In the genomic region with DNA sequence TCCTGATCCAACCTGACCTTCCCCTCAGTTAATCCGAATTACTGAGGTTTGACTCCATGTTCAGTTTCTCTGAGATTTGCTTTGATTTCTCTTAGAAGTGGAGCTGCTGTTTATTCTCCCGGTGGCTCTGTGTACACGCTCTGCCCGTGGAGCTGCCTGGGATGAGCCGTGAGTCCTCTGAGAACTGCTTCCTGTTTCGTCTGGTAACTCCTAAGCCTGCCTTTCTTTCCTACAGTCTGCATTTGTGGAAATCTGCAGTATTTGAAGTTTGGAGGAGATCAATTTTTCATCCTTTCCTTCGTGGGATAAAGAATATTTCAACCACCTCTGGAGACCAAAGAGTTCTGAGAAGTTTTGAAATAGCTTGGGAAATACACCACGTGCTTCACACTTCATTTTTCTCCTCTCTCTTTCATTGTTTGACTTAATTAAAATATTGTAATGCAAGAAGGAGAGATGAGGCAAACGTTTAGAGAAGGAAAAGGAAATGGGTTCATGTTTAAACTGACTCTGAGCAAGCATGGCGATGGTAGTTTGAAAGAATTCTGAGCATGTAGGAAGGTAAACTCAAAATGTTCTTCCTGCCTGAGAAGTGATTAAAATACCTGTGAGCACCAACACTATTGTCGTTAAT, we compare ENCODE assay signal across 1 cellular context.
A peak's percentile ranks its signal among the peaks of the same experiment; 100 is the strongest.
TF ChIP-seq lines count a peak whose summit lies in the region.

No MANE protein-coding gene starts in this region.

TF ChIP-seq in HepG2, 621 proteins besides CTCF, POLR2A, EP300 and RAD21 (continued from another document and continues in another):
- TF ChIP-seq, protein P1, sequence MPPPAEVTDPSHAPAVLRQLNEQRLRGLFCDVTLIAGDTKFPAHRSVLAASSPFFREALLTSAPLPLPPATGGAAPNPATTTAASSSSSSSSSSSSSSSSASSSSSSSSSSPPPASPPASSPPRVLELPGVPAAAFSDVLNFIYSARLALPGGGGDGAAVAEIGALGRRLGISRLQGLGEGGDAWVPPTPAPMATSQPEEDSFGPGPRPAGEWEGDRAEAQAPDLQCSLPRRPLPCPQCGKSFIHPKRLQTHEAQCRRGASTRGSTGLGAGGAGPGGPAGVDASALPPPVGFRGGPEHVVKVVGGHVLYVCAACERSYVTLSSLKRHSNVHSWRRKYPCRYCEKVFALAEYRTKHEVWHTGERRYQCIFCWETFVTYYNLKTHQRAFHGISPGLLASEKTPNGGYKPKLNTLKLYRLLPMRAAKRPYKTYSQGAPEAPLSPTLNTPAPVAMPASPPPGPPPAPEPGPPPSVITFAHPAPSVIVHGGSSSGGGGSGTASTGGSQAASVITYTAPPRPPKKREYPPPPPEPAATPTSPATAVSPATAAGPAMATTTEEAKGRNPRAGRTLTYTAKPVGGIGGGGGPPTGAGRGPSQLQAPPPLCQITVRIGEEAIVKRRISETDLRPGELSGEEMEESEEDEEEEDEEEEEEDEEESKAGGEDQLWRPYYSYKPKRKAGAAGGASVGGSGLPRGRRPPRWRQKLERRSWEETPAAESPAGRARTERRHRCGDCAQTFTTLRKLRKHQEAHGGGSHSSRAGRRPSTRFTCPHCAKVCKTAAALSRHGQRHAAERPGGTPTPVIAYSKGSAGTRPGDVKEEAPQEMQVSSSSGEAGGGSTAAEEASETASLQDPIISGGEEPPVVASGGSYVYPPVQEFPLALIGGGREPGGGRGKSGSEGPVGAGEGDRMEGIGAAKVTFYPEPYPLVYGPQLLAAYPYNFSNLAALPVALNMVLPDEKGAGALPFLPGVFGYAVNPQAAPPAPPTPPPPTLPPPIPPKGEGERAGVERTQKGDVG (CRISPR knock-in tag; IDR thresholded peaks at IDR 0.05; ENCODE audit: borderline replicate concordance): no peak
- TF ChIP-seq, protein P2, sequence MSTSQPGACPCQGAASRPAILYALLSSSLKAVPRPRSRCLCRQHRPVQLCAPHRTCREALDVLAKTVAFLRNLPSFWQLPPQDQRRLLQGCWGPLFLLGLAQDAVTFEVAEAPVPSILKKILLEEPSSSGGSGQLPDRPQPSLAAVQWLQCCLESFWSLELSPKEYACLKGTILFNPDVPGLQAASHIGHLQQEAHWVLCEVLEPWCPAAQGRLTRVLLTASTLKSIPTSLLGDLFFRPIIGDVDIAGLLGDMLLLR (CRISPR knock-in tag; IDR thresholded peaks at IDR 0.05): no peak
- TF ChIP-seq NFYC (CRISPR knock-in tag; IDR thresholded peaks at IDR 0.05): no peak
- no peak for TF ChIP-seq ERF (CRISPR knock-in tag; IDR thresholded peaks at IDR 0.05)
- TF ChIP-seq RFX5 (IDR thresholded peaks at IDR 0.05; ENCODE audit: low read depth, low read length): no peak
- TF ChIP-seq SOX6 (IDR thresholded peaks at IDR 0.05): no peak
- no peak; the same call in 1 of the 2 replicates for TF ChIP-seq SOX6 (CRISPR knock-in tag; IDR thresholded peaks at IDR 0.05)
- TF ChIP-seq NFE2L2 (IDR thresholded peaks at IDR 0.05; ENCODE audit: low read length): no peak
- no peak for TF ChIP-seq EEA1 (CRISPR knock-in tag; IDR thresholded peaks at IDR 0.05; ENCODE audit: borderline replicate concordance)
- no peak for TF ChIP-seq FOXA1 (IDR thresholded peaks at IDR 0.05)
- peak; percentile 66 for TF ChIP-seq FOXA1 (CRISPR knock-in tag; IDR thresholded peaks at IDR 0.05)
- no peak for TF ChIP-seq ZNF451 (CRISPR knock-in tag; IDR thresholded peaks at IDR 0.05)
- TF ChIP-seq, protein P3, sequence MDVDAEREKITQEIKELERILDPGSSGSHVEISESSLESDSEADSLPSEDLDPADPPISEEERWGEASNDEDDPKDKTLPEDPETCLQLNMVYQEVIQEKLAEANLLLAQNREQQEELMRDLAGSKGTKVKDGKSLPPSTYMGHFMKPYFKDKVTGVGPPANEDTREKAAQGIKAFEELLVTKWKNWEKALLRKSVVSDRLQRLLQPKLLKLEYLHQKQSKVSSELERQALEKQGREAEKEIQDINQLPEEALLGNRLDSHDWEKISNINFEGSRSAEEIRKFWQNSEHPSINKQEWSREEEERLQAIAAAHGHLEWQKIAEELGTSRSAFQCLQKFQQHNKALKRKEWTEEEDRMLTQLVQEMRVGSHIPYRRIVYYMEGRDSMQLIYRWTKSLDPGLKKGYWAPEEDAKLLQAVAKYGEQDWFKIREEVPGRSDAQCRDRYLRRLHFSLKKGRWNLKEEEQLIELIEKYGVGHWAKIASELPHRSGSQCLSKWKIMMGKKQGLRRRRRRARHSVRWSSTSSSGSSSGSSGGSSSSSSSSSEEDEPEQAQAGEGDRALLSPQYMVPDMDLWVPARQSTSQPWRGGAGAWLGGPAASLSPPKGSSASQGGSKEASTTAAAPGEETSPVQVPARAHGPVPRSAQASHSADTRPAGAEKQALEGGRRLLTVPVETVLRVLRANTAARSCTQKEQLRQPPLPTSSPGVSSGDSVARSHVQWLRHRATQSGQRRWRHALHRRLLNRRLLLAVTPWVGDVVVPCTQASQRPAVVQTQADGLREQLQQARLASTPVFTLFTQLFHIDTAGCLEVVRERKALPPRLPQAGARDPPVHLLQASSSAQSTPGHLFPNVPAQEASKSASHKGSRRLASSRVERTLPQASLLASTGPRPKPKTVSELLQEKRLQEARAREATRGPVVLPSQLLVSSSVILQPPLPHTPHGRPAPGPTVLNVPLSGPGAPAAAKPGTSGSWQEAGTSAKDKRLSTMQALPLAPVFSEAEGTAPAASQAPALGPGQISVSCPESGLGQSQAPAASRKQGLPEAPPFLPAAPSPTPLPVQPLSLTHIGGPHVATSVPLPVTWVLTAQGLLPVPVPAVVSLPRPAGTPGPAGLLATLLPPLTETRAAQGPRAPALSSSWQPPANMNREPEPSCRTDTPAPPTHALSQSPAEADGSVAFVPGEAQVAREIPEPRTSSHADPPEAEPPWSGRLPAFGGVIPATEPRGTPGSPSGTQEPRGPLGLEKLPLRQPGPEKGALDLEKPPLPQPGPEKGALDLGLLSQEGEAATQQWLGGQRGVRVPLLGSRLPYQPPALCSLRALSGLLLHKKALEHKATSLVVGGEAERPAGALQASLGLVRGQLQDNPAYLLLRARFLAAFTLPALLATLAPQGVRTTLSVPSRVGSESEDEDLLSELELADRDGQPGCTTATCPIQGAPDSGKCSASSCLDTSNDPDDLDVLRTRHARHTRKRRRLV (CRISPR knock-in tag; IDR thresholded peaks at IDR 0.05): no peak
- no peak for TF ChIP-seq NFYB (CRISPR knock-in tag; IDR thresholded peaks at IDR 0.05)
- TF ChIP-seq, protein P4, sequence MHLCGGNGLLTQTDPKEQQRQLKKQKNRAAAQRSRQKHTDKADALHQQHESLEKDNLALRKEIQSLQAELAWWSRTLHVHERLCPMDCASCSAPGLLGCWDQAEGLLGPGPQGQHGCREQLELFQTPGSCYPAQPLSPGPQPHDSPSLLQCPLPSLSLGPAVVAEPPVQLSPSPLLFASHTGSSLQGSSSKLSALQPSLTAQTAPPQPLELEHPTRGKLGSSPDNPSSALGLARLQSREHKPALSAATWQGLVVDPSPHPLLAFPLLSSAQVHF (CRISPR knock-in tag; IDR thresholded peaks at IDR 0.05): no peak
- no peak for TF ChIP-seq KDM6A (CRISPR knock-in tag; IDR thresholded peaks at IDR 0.05; ENCODE audit: low read depth)
- no peak for TF ChIP-seq PHF5A (CRISPR knock-in tag; IDR thresholded peaks at IDR 0.05; ENCODE audit: low read depth, unreplicated experiment)
- no peak for TF ChIP-seq ZNF296 (CRISPR knock-in tag; conservative IDR thresholded peaks at IDR 0.05)
- no peak for TF ChIP-seq SATB2 (CRISPR knock-in tag; IDR thresholded peaks at IDR 0.05)
- TF ChIP-seq ZNF292 (CRISPR knock-in tag; IDR thresholded peaks at IDR 0.05; ENCODE audit: borderline replicate concordance, low read depth): peak; percentile 41; the same call in 1 of the 2 replicates
- TF ChIP-seq, protein P5, sequence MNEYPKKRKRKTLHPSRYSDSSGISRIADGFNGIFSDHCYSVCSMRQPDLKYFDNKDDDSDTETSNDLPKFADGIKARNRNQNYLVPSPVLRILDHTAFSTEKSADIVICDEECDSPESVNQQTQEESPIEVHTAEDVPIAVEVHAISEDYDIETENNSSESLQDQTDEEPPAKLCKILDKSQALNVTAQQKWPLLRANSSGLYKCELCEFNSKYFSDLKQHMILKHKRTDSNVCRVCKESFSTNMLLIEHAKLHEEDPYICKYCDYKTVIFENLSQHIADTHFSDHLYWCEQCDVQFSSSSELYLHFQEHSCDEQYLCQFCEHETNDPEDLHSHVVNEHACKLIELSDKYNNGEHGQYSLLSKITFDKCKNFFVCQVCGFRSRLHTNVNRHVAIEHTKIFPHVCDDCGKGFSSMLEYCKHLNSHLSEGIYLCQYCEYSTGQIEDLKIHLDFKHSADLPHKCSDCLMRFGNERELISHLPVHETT (CRISPR knock-in tag; conservative IDR thresholded peaks at IDR 0.05): no peak
- TF ChIP-seq NFKB2 (CRISPR knock-in tag; IDR thresholded peaks at IDR 0.05; ENCODE audit: borderline replicate concordance): no peak
- no peak for TF ChIP-seq ZNF772 (CRISPR knock-in tag; IDR thresholded peaks at IDR 0.05)
- no peak for TF ChIP-seq TCF7L2 (IDR thresholded peaks at IDR 0.05; ENCODE audit: low read depth, low read length)
- TF ChIP-seq EZH2 (conservative IDR thresholded peaks at IDR 0.05; ENCODE audit: low read depth, low read length): no peak
- no peak for TF ChIP-seq ELF4 (CRISPR knock-in tag; IDR thresholded peaks at IDR 0.05; ENCODE audit: borderline replicate concordance)
- TF ChIP-seq, protein P6, sequence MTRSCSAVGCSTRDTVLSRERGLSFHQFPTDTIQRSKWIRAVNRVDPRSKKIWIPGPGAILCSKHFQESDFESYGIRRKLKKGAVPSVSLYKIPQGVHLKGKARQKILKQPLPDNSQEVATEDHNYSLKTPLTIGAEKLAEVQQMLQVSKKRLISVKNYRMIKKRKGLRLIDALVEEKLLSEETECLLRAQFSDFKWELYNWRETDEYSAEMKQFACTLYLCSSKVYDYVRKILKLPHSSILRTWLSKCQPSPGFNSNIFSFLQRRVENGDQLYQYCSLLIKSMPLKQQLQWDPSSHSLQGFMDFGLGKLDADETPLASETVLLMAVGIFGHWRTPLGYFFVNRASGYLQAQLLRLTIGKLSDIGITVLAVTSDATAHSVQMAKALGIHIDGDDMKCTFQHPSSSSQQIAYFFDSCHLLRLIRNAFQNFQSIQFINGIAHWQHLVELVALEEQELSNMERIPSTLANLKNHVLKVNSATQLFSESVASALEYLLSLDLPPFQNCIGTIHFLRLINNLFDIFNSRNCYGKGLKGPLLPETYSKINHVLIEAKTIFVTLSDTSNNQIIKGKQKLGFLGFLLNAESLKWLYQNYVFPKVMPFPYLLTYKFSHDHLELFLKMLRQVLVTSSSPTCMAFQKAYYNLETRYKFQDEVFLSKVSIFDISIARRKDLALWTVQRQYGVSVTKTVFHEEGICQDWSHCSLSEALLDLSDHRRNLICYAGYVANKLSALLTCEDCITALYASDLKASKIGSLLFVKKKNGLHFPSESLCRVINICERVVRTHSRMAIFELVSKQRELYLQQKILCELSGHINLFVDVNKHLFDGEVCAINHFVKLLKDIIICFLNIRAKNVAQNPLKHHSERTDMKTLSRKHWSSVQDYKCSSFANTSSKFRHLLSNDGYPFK (CRISPR knock-in tag; IDR thresholded peaks at IDR 0.05; ENCODE audit: borderline replicate concordance): no peak
- TF ChIP-seq KDM5B (CRISPR knock-in tag; IDR thresholded peaks at IDR 0.05; ENCODE audit: borderline replicate concordance): no peak
- TF ChIP-seq, protein P7, sequence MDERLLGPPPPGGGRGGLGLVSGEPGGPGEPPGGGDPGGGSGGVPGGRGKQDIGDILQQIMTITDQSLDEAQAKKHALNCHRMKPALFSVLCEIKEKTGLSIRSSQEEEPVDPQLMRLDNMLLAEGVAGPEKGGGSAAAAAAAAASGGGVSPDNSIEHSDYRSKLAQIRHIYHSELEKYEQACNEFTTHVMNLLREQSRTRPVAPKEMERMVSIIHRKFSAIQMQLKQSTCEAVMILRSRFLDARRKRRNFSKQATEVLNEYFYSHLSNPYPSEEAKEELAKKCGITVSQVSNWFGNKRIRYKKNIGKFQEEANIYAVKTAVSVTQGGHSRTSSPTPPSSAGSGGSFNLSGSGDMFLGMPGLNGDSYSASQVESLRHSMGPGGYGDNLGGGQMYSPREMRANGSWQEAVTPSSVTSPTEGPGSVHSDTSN (CRISPR knock-in tag; IDR thresholded peaks at IDR 0.05): no peak
- TF ChIP-seq, protein P8, sequence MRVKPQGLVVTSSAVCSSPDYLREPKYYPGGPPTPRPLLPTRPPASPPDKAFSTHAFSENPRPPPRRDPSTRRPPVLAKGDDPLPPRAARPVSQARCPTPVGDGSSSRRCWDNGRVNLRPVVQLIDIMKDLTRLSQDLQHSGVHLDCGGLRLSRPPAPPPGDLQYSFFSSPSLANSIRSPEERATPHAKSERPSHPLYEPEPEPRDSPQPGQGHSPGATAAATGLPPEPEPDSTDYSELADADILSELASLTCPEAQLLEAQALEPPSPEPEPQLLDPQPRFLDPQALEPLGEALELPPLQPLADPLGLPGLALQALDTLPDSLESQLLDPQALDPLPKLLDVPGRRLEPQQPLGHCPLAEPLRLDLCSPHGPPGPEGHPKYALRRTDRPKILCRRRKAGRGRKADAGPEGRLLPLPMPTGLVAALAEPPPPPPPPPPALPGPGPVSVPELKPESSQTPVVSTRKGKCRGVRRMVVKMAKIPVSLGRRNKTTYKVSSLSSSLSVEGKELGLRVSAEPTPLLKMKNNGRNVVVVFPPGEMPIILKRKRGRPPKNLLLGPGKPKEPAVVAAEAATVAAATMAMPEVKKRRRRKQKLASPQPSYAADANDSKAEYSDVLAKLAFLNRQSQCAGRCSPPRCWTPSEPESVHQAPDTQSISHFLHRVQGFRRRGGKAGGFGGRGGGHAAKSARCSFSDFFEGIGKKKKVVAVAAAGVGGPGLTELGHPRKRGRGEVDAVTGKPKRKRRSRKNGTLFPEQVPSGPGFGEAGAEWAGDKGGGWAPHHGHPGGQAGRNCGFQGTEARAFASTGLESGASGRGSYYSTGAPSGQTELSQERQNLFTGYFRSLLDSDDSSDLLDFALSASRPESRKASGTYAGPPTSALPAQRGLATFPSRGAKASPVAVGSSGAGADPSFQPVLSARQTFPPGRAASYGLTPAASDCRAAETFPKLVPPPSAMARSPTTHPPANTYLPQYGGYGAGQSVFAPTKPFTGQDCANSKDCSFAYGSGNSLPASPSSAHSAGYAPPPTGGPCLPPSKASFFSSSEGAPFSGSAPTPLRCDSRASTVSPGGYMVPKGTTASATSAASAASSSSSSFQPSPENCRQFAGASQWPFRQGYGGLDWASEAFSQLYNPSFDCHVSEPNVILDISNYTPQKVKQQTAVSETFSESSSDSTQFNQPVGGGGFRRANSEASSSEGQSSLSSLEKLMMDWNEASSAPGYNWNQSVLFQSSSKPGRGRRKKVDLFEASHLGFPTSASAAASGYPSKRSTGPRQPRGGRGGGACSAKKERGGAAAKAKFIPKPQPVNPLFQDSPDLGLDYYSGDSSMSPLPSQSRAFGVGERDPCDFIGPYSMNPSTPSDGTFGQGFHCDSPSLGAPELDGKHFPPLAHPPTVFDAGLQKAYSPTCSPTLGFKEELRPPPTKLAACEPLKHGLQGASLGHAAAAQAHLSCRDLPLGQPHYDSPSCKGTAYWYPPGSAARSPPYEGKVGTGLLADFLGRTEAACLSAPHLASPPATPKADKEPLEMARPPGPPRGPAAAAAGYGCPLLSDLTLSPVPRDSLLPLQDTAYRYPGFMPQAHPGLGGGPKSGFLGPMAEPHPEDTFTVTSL (CRISPR knock-in tag; IDR thresholded peaks at IDR 0.05; ENCODE audit: borderline replicate concordance): peak; percentile 54; the same call in 1 of the 2 replicates
- TF ChIP-seq TEAD3 (CRISPR knock-in tag; optimal IDR thresholded peaks at IDR 0.05; ENCODE audit: borderline replicate concordance): peak; percentile 8
- TF ChIP-seq RFX1 (IDR thresholded peaks at IDR 0.05): no peak
- TF ChIP-seq ATF7 (IDR thresholded peaks at IDR 0.05): no peak
- no peak for TF ChIP-seq ATF7 (CRISPR knock-in tag; IDR thresholded peaks at IDR 0.05)
